Comparison of ENCODE assay signal across 9 cellular contexts in genomic region chr1:90706437-90707362, GRCh38. TPM values are rescaled to one million over a fixed set of nuclear protein-coding genes. Genes with fewer than 3 reads are reported as not detected.
A peak's percentile ranks its signal among the peaks of the same experiment; 100 is the strongest.
DNase-seq lines count a peak whose midpoint lies in the region; ATAC-seq and TF ChIP-seq lines count a peak whose summit lies in the region.
"Had no signal": no experiment of that assay in that cellular context is flagged by ENCODE, and none has a peak within 500 bp of the region (broad histone marks: within the 10 kb centered on the region; RNA-seq: fewer than 3 reads in every experiment).

No MANE protein-coding gene starts in this region.

- H3K36me3 ChIP-seq in esophagus squamous epithelium (no peaks in the 10 kb centered on the region), trophoblast cell (ENCODE audit: control insufficient read depth in 1 of 2, insufficient read depth in 2 of 2, low read length in 2 of 2) (no peaks in the 10 kb centered on the region)
- H3K36me3 ChIP-seq: prostate gland had no signal

- H3K79me2 ChIP-seq in trophoblast cell (ENCODE audit: control insufficient read depth, insufficient read depth, low read length, poor library complexity), result no peaks in the 10 kb centered on the region

- peaks cover 0 to 24% (median 11%) of the 10 kb centered on the region in 3 donors for H3K4me1 ChIP-seq in esophagus squamous epithelium
- peaks cover 4 to 5% of the 10 kb centered on the region in 2 experiments for H3K4me1 ChIP-seq in trophoblast cell (ENCODE audit: control insufficient read depth in 1 of 2, insufficient read depth in 2 of 2, low read length in 2 of 2)
- H3K4me1 ChIP-seq: prostate gland had no signal

- no peak overlapping the region for H3K4ac ChIP-seq in trophoblast cell (ENCODE audit: low read depth, low read length)

- no peak for TF ChIP-seq POLR2A in esophagus squamous epithelium (IDR thresholded peaks at IDR 0.05)

- DNase-seq in ELF-1 (ENCODE audit: low read depth, low spot score) (peak; percentile 91), NCI-H2227 (lab: John Stamatoyannopoulos, UW; ENCODE audit: unreplicated experiment) (peak; percentile 77), esophagus squamous epithelium (lab: John Stamatoyannopoulos, UW) (no peak), trophoblast cell (peak in 1 of 2 donors; percentile 59), NCI-H2029 treated with DMSO at 0.1 percent for 48 hours (lab: John Stamatoyannopoulos, UW) (no peak), kidney glomerular epithelial cell (lab: John Stamatoyannopoulos, UW) (no peak), UCSD-AML1 (lab: John Stamatoyannopoulos, UW; ENCODE audit: unreplicated experiment) (no peak)

- no peak overlapping the region for H4K8ac ChIP-seq in trophoblast cell (ENCODE audit: low read depth, low read length)

- H2BK5ac ChIP-seq in trophoblast cell (ENCODE audit: low read depth, low read length, poor library complexity), result no peak overlapping the region

- no peak overlapping the region for H3K23ac ChIP-seq in trophoblast cell (ENCODE audit: low read length)

- H2AFZ ChIP-seq in trophoblast cell (ENCODE audit: insufficient read depth, low read length, poor library complexity), result no peak overlapping the region

- no peak overlapping the region for H3K18ac ChIP-seq in trophoblast cell (ENCODE audit: low read length)

- H3K9ac ChIP-seq in trophoblast cell (ENCODE audit: low read length), result no peak overlapping the region

- WGBS in esophagus squamous epithelium, 2 donors, result 7% methylated on average over 3 to 51 of the region's 73 CpGs
- WGBS in trophoblast cell (ENCODE audit: extremely low coverage, insufficient coverage, insufficient read length), result no CpG with 5 or more reads among the region's 73 CpGs

- no peak overlapping the region for H3K14ac ChIP-seq in trophoblast cell (ENCODE audit: low read length)

- TF ChIP-seq CTCF in esophagus squamous epithelium (IDR thresholded peaks at IDR 0.05), result no peak

- H3K4me2 ChIP-seq in trophoblast cell (ENCODE audit: low read length), result peak overlapping the region; percentile 81

- no peak overlapping the region for H2AK5ac ChIP-seq in trophoblast cell (ENCODE audit: low read length)

- no peak for ATAC-seq in GM21529 (IDR thresholded peaks at IDR 0.05; ENCODE audit: unreplicated experiment)

- no peak overlapping the region for H3K27ac ChIP-seq in esophagus squamous epithelium
- H3K27ac ChIP-seq in trophoblast cell (ENCODE audit: low read depth, low read length), result no peak overlapping the region
- H3K27ac ChIP-seq: prostate gland had no signal

- intact Hi-C loops in esophagus squamous epithelium (cut with DNase I), result no loop called here

- no peak overlapping the region for H2BK12ac ChIP-seq in trophoblast cell (ENCODE audit: low read length)

- no peaks in the 10 kb centered on the region for H3K79me1 ChIP-seq in trophoblast cell (ENCODE audit: low read length)

- no peak overlapping the region for H4K91ac ChIP-seq in trophoblast cell (ENCODE audit: low read depth, low read length)

- H4K12ac ChIP-seq in trophoblast cell (ENCODE audit: low read depth, low read length), result no peak overlapping the region

- H3K9me3 ChIP-seq in esophagus squamous epithelium, result no peaks in the 10 kb centered on the region
- H3K9me3 ChIP-seq in trophoblast cell (ENCODE audit: insufficient read depth, low read depth, low read length), result no peaks in the 10 kb centered on the region
- H3K9me3 ChIP-seq: prostate gland had no signal

- peak overlapping the region in 3 of 4 donors; percentile 7 to 59 (median 22) for H3K4me3 ChIP-seq in esophagus squamous epithelium
- H3K4me3 ChIP-seq in trophoblast cell (ENCODE audit: low read depth, low read length), result peak overlapping the region; percentile 61

- H2BK120ac ChIP-seq in trophoblast cell (ENCODE audit: insufficient read depth, low read length, poor library complexity), result no peak overlapping the region

- H3K27me3 ChIP-seq in esophagus squamous epithelium (peaks cover 15 to 100% (median 33%) of the 10 kb centered on the region in 4 donors), trophoblast cell (ENCODE audit: insufficient read depth, low read length) (peaks cover 49% of the 10 kb centered on the region)

RNA-seq across cellular contexts. Expression of gene BARHL2, which starts 10.4 kb away (rescaled TPM):
- total RNA-seq in esophagus squamous epithelium, result not detected
- not detected in 2 replicates for polyA plus RNA-seq in trophoblast cell (2013)

Comparison
In these comparisons a context has a peak if more than half of its experiments do, and no peak if none do; other contexts are left out.
1. DNase-seq: peak in ELF-1 (single experiment) and NCI-H2227 (single experiment); none in esophagus squamous epithelium (single experiment), NCI-H2029 treated with DMSO at 0.1 percent for 48 hours (single experiment), kidney glomerular epithelial cell (single experiment) and UCSD-AML1 (single experiment).